ENCODE assay signal across 8 cellular contexts in genomic region chr3:173398111-173398479, GRCh38. TPM values are rescaled to one million over a fixed set of nuclear protein-coding genes. Genes with fewer than 3 reads are reported as not detected.
DNase-seq lines count a peak whose midpoint lies in the region; ATAC-seq and TF ChIP-seq lines count a peak whose summit lies in the region.

No MANE protein-coding gene starts in this region.

- no peaks in the 10 kb centered on the region for H3K36me3 ChIP-seq in right atrium auricular region

- H3K4me1 ChIP-seq in right atrium auricular region: peaks cover 0 to 38% of the 10 kb centered on the region in 2 donors

- peak overlapping the region; percentile 63 to 68 for H3K27ac ChIP-seq in right atrium auricular region

- no peaks in the 10 kb centered on the region for H3K9me3 ChIP-seq in right atrium auricular region

- no peaks in the 10 kb centered on the region for H3K27me3 ChIP-seq in right atrium auricular region

- peak overlapping the region; percentile 50 to 68 for H3K4me3 ChIP-seq in right atrium auricular region
- peak overlapping the region; percentile 73 for H3K4me3 ChIP-seq in skeletal muscle cell (ENCODE audit: low read depth, low read length)

- no peak for TF ChIP-seq CTCF in right atrium auricular region (IDR thresholded peaks at IDR 0.05)

- ATAC-seq in GM21723 (IDR thresholded peaks at IDR 0.05; ENCODE audit: unreplicated experiment) (no peak), HG03039 (IDR thresholded peaks at IDR 0.05; ENCODE audit: unreplicated experiment) (no peak), HG03571 (IDR thresholded peaks at IDR 0.05; ENCODE audit: unreplicated experiment) (no peak)

- DNase-seq in H4 (ENCODE audit: low spot score) (peak; percentile 31), SW480 (ENCODE audit: low spot score) (peak; percentile 13), right atrium auricular region (ENCODE audit: low spot score) (no peak), skeletal muscle cell (ENCODE audit: low read depth) (peak; percentile 43), activated T-cell treated with anti-CD3 and anti-CD28 coated beads for 4 hours (no peak)

RNA-seq across cellular contexts. Expression of gene NLGN1, which starts 0.6 kb away (rescaled TPM):
- 14.7 and 16.9 TPM in 2 replicates for total RNA-seq in H4 (2014; rRNA removed; shearing (Covaris generic))
- total RNA-seq in right atrium auricular region: 1 to 10 TPM; 1.3 to 2.4 TPM

Comparison
In these comparisons a context has a peak if more than half of its experiments do, and no peak if none do; other contexts are left out.
1. DNase-seq: peak in H4 (single experiment), SW480 (single experiment) and skeletal muscle cell (single experiment); none in right atrium auricular region (single experiment) and activated T-cell treated with anti-CD3 and anti-CD28 coated beads for 4 hours (single experiment).